1 cellular context compared by ENCODE assay signal in genomic region chr6:26233608-26234420, GRCh38.
TF ChIP-seq lines count a peak whose summit lies in the region.

No MANE protein-coding gene starts in this region.

TF ChIP-seq in GM12878, 131 proteins besides CTCF, POLR2A, EP300 and RAD21 (continued from another document and continues in another):
- TF ChIP-seq BMI1 (IDR thresholded peaks at IDR 0.05; ENCODE audit: borderline replicate concordance) (peak; percentile 79), IKZF1 (conservative IDR thresholded peaks at IDR 0.05) (peak; percentile 68), BCL11A (IDR thresholded peaks at IDR 0.05; ENCODE audit: low read depth, low read length) (peak; percentile 23; the same call in 1 of the 2 replicates), EED (IDR thresholded peaks at IDR 0.05; ENCODE audit: low read depth) (peak; percentile 77), SREBF1 (IDR thresholded peaks at IDR 0.05; ENCODE audit: low read length) (no peak; the same call in 1 of the 2 replicates), SKIL (IDR thresholded peaks at IDR 0.05; ENCODE audit: low read depth, poor library complexity, severe bottlenecking) (peak; percentile 12), CEBPZ (IDR thresholded peaks at IDR 0.05; ENCODE audit: low read depth, low read length) (no peak), RFX5 (IDR thresholded peaks at IDR 0.05; ENCODE audit: low read depth, low read length) (no peak), SMAD5 (IDR thresholded peaks at IDR 0.05; ENCODE audit: low read depth) (peak; percentile 83), STAT3 (IDR thresholded peaks at IDR 0.05; ENCODE audit: low read depth, low read length) (no peak), ZNF274 (IDR thresholded peaks at IDR 0.05; ENCODE audit: insufficient read depth, insufficient read length) (no peak), ZZZ3 (IDR thresholded peaks at IDR 0.05; ENCODE audit: control insufficient read depth, insufficient read length, low read depth) (no peak), TAF1 (IDR thresholded peaks at IDR 0.05; ENCODE audit: borderline replicate concordance, low read depth, low read length) (peak; percentile 32; the same call in 1 of the 2 replicates), ZNF687 (IDR thresholded peaks at IDR 0.05) (peak; percentile 95), GABPA (IDR thresholded peaks at IDR 0.05; ENCODE audit: low read depth) (no peak), CHD4 (IDR thresholded peaks at IDR 0.05) (no peak), RB1 (IDR thresholded peaks at IDR 0.05; ENCODE audit: borderline replicate concordance) (0 out of 2 replicates have a peak, but pooled peaks have one; percentile 41), RAD51 (IDR thresholded peaks at IDR 0.05) (no peak), PRDM15 (CRISPR knock-in tag; IDR thresholded peaks at IDR 0.05) (peak; percentile 97), SIN3A (IDR thresholded peaks at IDR 0.05; ENCODE audit: low read depth, low read length) (peak; percentile 34; the same call in 1 of the 2 replicates), HDGF (IDR thresholded peaks at IDR 0.05) (no peak), HSF1 (IDR thresholded peaks at IDR 0.05; ENCODE audit: low read depth, low read length) (no peak), FOXM1 (IDR thresholded peaks at IDR 0.05; ENCODE audit: low read depth, low read length) (peak; percentile 62; the same call in 1 of the 2 replicates), MYB (IDR thresholded peaks at IDR 0.05; ENCODE audit: borderline replicate concordance, low read depth, low read length) (peak; percentile 41; the same call in 1 of the 2 replicates), YY1 (IDR thresholded peaks at IDR 0.05; ENCODE audit: low read depth, low read length) (peak; percentile 24), IKZF2 (IDR thresholded peaks at IDR 0.05) (peak in 1 of 2 experiments; percentile 59; a peak in 2 of 4 replicates), IRF5 (IDR thresholded peaks at IDR 0.05; ENCODE audit: borderline replicate concordance) (peak; percentile 13; the same call in 1 of the 2 replicates), NFIC (IDR thresholded peaks at IDR 0.05; ENCODE audit: low read depth, low read length) (no peak), MXI1 (IDR thresholded peaks at IDR 0.05; ENCODE audit: low read depth, low read length) (no peak; the same call in 1 of the 2 replicates), WRNIP1 (IDR thresholded peaks at IDR 0.05; ENCODE audit: borderline replicate concordance, low read depth, low read length) (no peak), KDM1A (IDR thresholded peaks at IDR 0.05; ENCODE audit: borderline replicate concordance) (no peak), ZBED1 (IDR thresholded peaks at IDR 0.05; ENCODE audit: borderline replicate concordance) (peak; percentile 36), ETV6 (conservative IDR thresholded peaks at IDR 0.05 in 1 of 2, IDR thresholded peaks at IDR 0.05 in 1 of 2; ENCODE audit: borderline replicate concordance in 1 of 2, low read depth in 1 of 2) (peak in 1 of 2 experiments; percentile 63; a peak in 1 of 4 replicates), ATF7 (IDR thresholded peaks at IDR 0.05; ENCODE audit: low read depth) (no peak), MTA3 (IDR thresholded peaks at IDR 0.05; ENCODE audit: borderline replicate concordance, low read length) (peak; percentile 84; the same call in 1 of the 2 replicates), TCF12 (IDR thresholded peaks at IDR 0.05; ENCODE audit: low read depth, low read length) (peak; percentile 61; the same call in 1 of the 2 replicates), CBFB (IDR thresholded peaks at IDR 0.05; ENCODE audit: low read depth) (peak; percentile 80; the same call in 1 of the 2 replicates), BHLHE40 (IDR thresholded peaks at IDR 0.05; ENCODE audit: borderline replicate concordance in 1 of 2, low read depth in 2 of 2, low read length in 1 of 2) (peak in 1 of 2 experiments; percentile 38; a peak in 2 of 4 replicates), HDAC6 (IDR thresholded peaks at IDR 0.05; ENCODE audit: unreplicated experiment) (peak; percentile 37), BACH1 (IDR thresholded peaks at IDR 0.05; ENCODE audit: borderline replicate concordance) (peak; percentile 98), KAT2A (conservative IDR thresholded peaks at IDR 0.05; ENCODE audit: control insufficient read depth, low read depth, low read length) (0 out of 2 replicates have a peak, but pooled peaks have one; percentile 18), RELB (IDR thresholded peaks at IDR 0.05; ENCODE audit: low read depth) (peak; percentile 8; the same call in 1 of the 2 replicates), RUNX3 (IDR thresholded peaks at IDR 0.05; ENCODE audit: low read length) (peak; percentile 52), RCOR1 (conservative IDR thresholded peaks at IDR 0.05; ENCODE audit: low read depth, low read length) (0 out of 2 replicates have a peak, but pooled peaks have one; percentile 40)
